In genomic region chr9:96856363-96857286, GRCh38 we compare ENCODE assay signal across 1 cellular context.
TF ChIP-seq lines count a peak whose summit lies in the region.

No MANE protein-coding gene starts in this region.

TF ChIP-seq in GM23338, 12 proteins besides CTCF, POLR2A, EP300 and RAD21 (continued from another document):
- no peak for TF ChIP-seq ZNF462 (CRISPR knock-in tag; IDR thresholded peaks at IDR 0.05)
- TF ChIP-seq EZH2phosphoT487 (IDR thresholded peaks at IDR 0.05; ENCODE audit: unreplicated experiment), result no peak
- TF ChIP-seq STAT1 (IDR thresholded peaks at IDR 0.05; ENCODE audit: unreplicated experiment), result no peak
- TF ChIP-seq ZNF331 (CRISPR knock-in tag; IDR thresholded peaks at IDR 0.05; ENCODE audit: low read depth), result no peak
- TF ChIP-seq POLR2AphosphoS5 (IDR thresholded peaks at IDR 0.05; ENCODE audit: low read depth), result no peak
- TF ChIP-seq ZNF114 (CRISPR knock-in tag; IDR thresholded peaks at IDR 0.05), result no peak
- no peak for TF ChIP-seq ETS1 (IDR thresholded peaks at IDR 0.05)
- no peak for TF ChIP-seq JUNB (IDR thresholded peaks at IDR 0.05; ENCODE audit: unreplicated experiment)
- no peak for TF ChIP-seq EZH2 (IDR thresholded peaks at IDR 0.05; ENCODE audit: low read depth, unreplicated experiment)
